10 cellular contexts compared by ENCODE assay signal in genomic region chr2:55011741-55012574, GRCh38. TPM values are rescaled to one million over a fixed set of nuclear protein-coding genes. Genes with fewer than 3 reads are reported as not detected.
DNase-seq lines count a peak whose midpoint lies in the region; ATAC-seq and TF ChIP-seq lines count a peak whose summit lies in the region.
"Had no signal": no experiment of that assay in that cellular context is flagged by ENCODE, and none has a peak within 500 bp of the region (broad histone marks: within the 10 kb centered on the region; RNA-seq: fewer than 3 reads in every experiment).

No MANE protein-coding gene starts in this region.

- H3K4me1 ChIP-seq in RWPE2 (ENCODE audit: insufficient read depth, poor library complexity, severe bottlenecking): peaks cover 95% of the 10 kb centered on the region
- H3K4me1 ChIP-seq in sigmoid colon: peaks cover 0 to 92% (median 87%) of the 10 kb centered on the region in 4 donors

- TF ChIP-seq EP300 in sigmoid colon (IDR thresholded peaks at IDR 0.05): no peak

- 11 to 40% methylated on average over 6 of the region's 6 CpGs for WGBS in sigmoid colon, 2 donors

- H3K36me3 ChIP-seq in RWPE2 (ENCODE audit: low read depth): peaks cover 33% of the 10 kb centered on the region
- H3K36me3 ChIP-seq in sigmoid colon: no peaks in the 10 kb centered on the region
- H3K36me3 ChIP-seq: ovary had no signal

- intact Hi-C loops in sigmoid colon (cut with DNase I): loop anchor here (5.0 kb wide), 1 partner anchor 35 kb away; no protein-coding TSS in a partner anchor

- TF ChIP-seq POLR2A in sigmoid colon (IDR thresholded peaks at IDR 0.05): no peak

- no peak for ATAC-seq in RWPE2 (ENCODE audit: low read depth)
- ATAC-seq in HG02885 (IDR thresholded peaks at IDR 0.05; ENCODE audit: poor library complexity, unreplicated experiment): no peak

- DNase-seq in DMS53 (lab: John Stamatoyannopoulos, UW): peak; percentile 50
- DNase-seq in RWPE2 (ENCODE audit: low spot score): no peak
- DNase-seq in glomerular visceral epithelial cell (ENCODE audit: extremely low spot score): peak; percentile 41
- no peak for DNase-seq in sigmoid colon
- DNase-seq in NOMO-1 treated with dmso at 0.1 percent for 144 hours (lab: John Stamatoyannopoulos, UW; ENCODE audit: unreplicated experiment): no peak
- no peak for DNase-seq in middle frontal gyrus (ENCODE audit: extremely low spot score, low spot score)
- no peak for DNase-seq in cortex of kidney (lab: John Stamatoyannopoulos, UW)
- DNase-seq: GDM1, ovary had no signal

- H3K27ac ChIP-seq in RWPE2 (ENCODE audit: poor library complexity, severe bottlenecking): peak overlapping the region; percentile 63
- peak overlapping the region in 3 of 4 donors; percentile 52 to 74 (median 73) for H3K27ac ChIP-seq in sigmoid colon

- H3K9me3 ChIP-seq in RWPE2 (ENCODE audit: severe bottlenecking) (no peaks in the 10 kb centered on the region), sigmoid colon (no peaks in the 10 kb centered on the region)
- H3K9me3 ChIP-seq: ovary had no signal

- H3K4me3 ChIP-seq in RWPE2 (ENCODE audit: severe bottlenecking): no peak overlapping the region
- no peak overlapping the region for H3K4me3 ChIP-seq in sigmoid colon
- H3K4me3 ChIP-seq: ovary had no signal

- TF ChIP-seq CTCF in RWPE2 (IDR thresholded peaks at IDR 0.05; ENCODE audit: poor library complexity, severe bottlenecking) (no peak), sigmoid colon (IDR thresholded peaks at IDR 0.05) (no peak)

- H3K27me3 ChIP-seq in RWPE2 (ENCODE audit: insufficient read depth, poor library complexity, severe bottlenecking) (no peaks in the 10 kb centered on the region), sigmoid colon (no peaks in the 10 kb centered on the region)
- H3K27me3 ChIP-seq: ovary had no signal

RNA-seq across cellular contexts. Expression of gene RTN4, which starts 38.3 kb away (rescaled TPM):
- 100 to 1,000 TPM; 152 to 264 (median 199) TPM for total RNA-seq in sigmoid colon
- 100 to 1,000 TPM in 1 of 3 donors, 10 to 100 TPM in 2; 54.1 to 153 (median 62.0) TPM for polyA plus RNA-seq in sigmoid colon

Comparison
In these comparisons a context has a peak if more than half of its experiments do, and no peak if none do; other contexts are left out.
1. DNase-seq: peak in DMS53 (single experiment) and glomerular visceral epithelial cell (single experiment); none in RWPE2 (single experiment), sigmoid colon (single experiment), NOMO-1 treated with dmso at 0.1 percent for 144 hours (single experiment), middle frontal gyrus (single experiment) and cortex of kidney (single experiment).